ENCODE assay signal across 9 cellular contexts in genomic region chr10:60139798-60140566, GRCh38.
DNase-seq lines count a peak whose midpoint lies in the region; ATAC-seq lines count a peak whose summit lies in the region.
"Had no signal": no experiment of that assay in that cellular context is flagged by ENCODE, and none has a peak within 500 bp of the region (broad histone marks: within the 10 kb centered on the region; RNA-seq: fewer than 3 reads in every experiment).

No MANE protein-coding gene starts in this region.

- H3K27me3 ChIP-seq in NT2/D1 (ENCODE audit: insufficient read depth, insufficient read length), result no peaks in the 10 kb centered on the region

- peak overlapping the region; percentile 65 for H3K9ac ChIP-seq in NT2/D1 (ENCODE audit: insufficient read length, low read depth)

- no peak for DNase-seq in NT2/D1 (ENCODE audit: low read depth, low spot score)
- DNase-seq in glomerular visceral epithelial cell (ENCODE audit: extremely low spot score), result peak; percentile 10
- DNase-seq in retina, result peak; percentile 59
- no peak for DNase-seq in UCSD-AML1 (lab: John Stamatoyannopoulos, UW; ENCODE audit: unreplicated experiment)
- no peak for DNase-seq in SW480 (ENCODE audit: low spot score)
- no peak for DNase-seq in ureter (ENCODE audit: low spot score)
- DNase-seq: T-helper 2 cell had no signal

- peak; percentile 49 for ATAC-seq in GM18511 (IDR thresholded peaks at IDR 0.05; ENCODE audit: unreplicated experiment)
- ATAC-seq in HG03469 (IDR thresholded peaks at IDR 0.05; ENCODE audit: unreplicated experiment), result no peak

- H3K4me1 ChIP-seq in NT2/D1 (ENCODE audit: insufficient read depth, insufficient read length), result no peaks in the 10 kb centered on the region

- no peaks in the 10 kb centered on the region for H3K9me3 ChIP-seq in NT2/D1 (ENCODE audit: insufficient read depth, low read length)

- H3K36me3 ChIP-seq in NT2/D1 (ENCODE audit: insufficient read depth, insufficient read length, low read length), result no peaks in the 10 kb centered on the region

- peak overlapping the region; percentile 54 for H3K4me3 ChIP-seq in NT2/D1 (ENCODE audit: insufficient read length, low read depth)

Comparison
In these comparisons a context has a peak if more than half of its experiments do, and no peak if none do; other contexts are left out.
1. DNase-seq: peak in glomerular visceral epithelial cell (single experiment) and retina (single experiment); none in NT2/D1 (single experiment), UCSD-AML1 (single experiment), SW480 (single experiment) and ureter (single experiment).